ENCODE assay signal across 22 cellular contexts in genomic region chr6:95658896-95659295, GRCh38.
"Had no signal": no experiment of that assay in that cellular context is flagged by ENCODE, and none has a peak within 500 bp of the region (broad histone marks: within the 10 kb centered on the region; RNA-seq: fewer than 3 reads in every experiment).

No MANE protein-coding gene starts in this region.

- H3K27ac Mint-ChIP-seq: activated CD8-positive, alpha-beta T cell treated with anti-CD3 and anti-CD28 coated beads, Interleukin-2, amount 10 ng/mL, durations not matched to agents 7 days and 5 days; activated naive CD8-positive, alpha-beta T cell treated with anti-CD3 and anti-CD28 coated beads, Interleukin-2, amount 50 U/mL, for 24 hours; activated T-helper 1 cell treated with anti-CD3 and anti-CD28 coated beads, Interleukin-12 subunit alpha, Interleukin-12 subunit beta, Interleukin-2, Interleukin-4 antibody, amounts not matched to agents 30 ng/mL and 10 ng/mL and 1 ng/mL, durations not matched to agents 14 hours and 24 hours and 36 hours; endodermal cell; nephron; stimulated activated naive CD8-positive, alpha-beta T cell treated with anti-CD3 and anti-CD28 coated beads, Interleukin-15, Interleukin-2, amounts not matched to agents 100 ng/mL and 50 ng/mL, for 24 hours had no signal

- ATAC-seq: activated CD8-positive, alpha-beta T cell treated with anti-CD3 and anti-CD28 coated beads, Interleukin-2, amount 10 ng/mL, durations not matched to agents 7 days and 5 days; activated naive CD8-positive, alpha-beta T cell treated with anti-CD3 and anti-CD28 coated beads, Interleukin-2, amount 50 U/mL, for 24 hours; gastrocnemius medialis; right cardiac atrium; upper lobe of right lung had no signal

- H3K9me3 Mint-ChIP-seq: activated naive CD8-positive, alpha-beta T cell treated with anti-CD3 and anti-CD28 coated beads, Interleukin-2, amount 50 U/mL, for 24 hours; activated T-helper 1 cell treated with anti-CD3 and anti-CD28 coated beads, Interleukin-12 subunit alpha, Interleukin-12 subunit beta, Interleukin-2, Interleukin-4 antibody, amounts not matched to agents 30 ng/mL and 10 ng/mL and 1 ng/mL, durations not matched to agents 14 hours and 24 hours and 36 hours; endodermal cell; nephron; stimulated activated naive CD8-positive, alpha-beta T cell treated with anti-CD3 and anti-CD28 coated beads, Interleukin-15, Interleukin-2, amounts not matched to agents 100 ng/mL and 50 ng/mL, for 24 hours had no signal

- H3K4me1 Mint-ChIP-seq: activated naive CD8-positive, alpha-beta T cell treated with anti-CD3 and anti-CD28 coated beads, Interleukin-2, amount 50 U/mL, for 24 hours had no signal

- DNase-seq: activated CD4-positive, alpha-beta T cell treated with anti-CD3 and anti-CD28 coated beads for 1 hour; activated CD4-positive, alpha-beta T cell treated with anti-CD3 and anti-CD28 coated beads, Interleukin-2, amount 50 U/mL, for 1 hour; activated CD8-positive, alpha-beta T cell treated with anti-CD3 and anti-CD28 coated beads, Interleukin-2, amount 10 ng/mL, durations not matched to agents 7 days and 5 days; activated gamma-delta T cell; activated naive CD4-positive, alpha-beta T cell treated with anti-CD3 and anti-CD28 coated beads, Interleukin-2, amount 50 U/mL, for 16 hours; activated naive CD8-positive, alpha-beta T cell treated with anti-CD3 and anti-CD28 coated beads, Interleukin-2, amount 50 U/mL, for 24 hours; cerebellar nuclear complex; endodermal cell; esophagus squamous epithelium; gastrocnemius medialis; head of caudate nucleus; nucleus accumbens; right cardiac atrium; stimulated activated CD4-positive, alpha-beta T cell treated with anti-CD3 and anti-CD28 coated beads, Interleukin-12 subunit alpha, Interleukin-12 subunit beta, amount 100 ng/mL, for 4 hours; stimulated activated CD4-positive, alpha-beta T cell treated with anti-CD3 and anti-CD28 coated beads, Interleukin-4, amount 100 ng/mL, for 4 hours; substantia nigra; thyroid gland; upper lobe of right lung; WERI-Rb-1 had no signal

- H3K4me3 Mint-ChIP-seq: activated CD8-positive, alpha-beta T cell treated with anti-CD3 and anti-CD28 coated beads, Interleukin-2, amount 10 ng/mL, durations not matched to agents 7 days and 5 days; activated naive CD8-positive, alpha-beta T cell treated with anti-CD3 and anti-CD28 coated beads, Interleukin-2, amount 50 U/mL, for 24 hours; activated T-helper 1 cell treated with anti-CD3 and anti-CD28 coated beads, Interleukin-12 subunit alpha, Interleukin-12 subunit beta, Interleukin-2, Interleukin-4 antibody, amounts not matched to agents 30 ng/mL and 10 ng/mL and 1 ng/mL, durations not matched to agents 14 hours and 24 hours and 36 hours; endodermal cell; nephron; stimulated activated naive CD8-positive, alpha-beta T cell treated with anti-CD3 and anti-CD28 coated beads, Interleukin-15, Interleukin-2, amounts not matched to agents 100 ng/mL and 50 ng/mL, for 24 hours had no signal

- H3K27me3 Mint-ChIP-seq: stimulated activated naive CD8-positive, alpha-beta T cell treated with anti-CD3 and anti-CD28 coated beads, Interleukin-15, Interleukin-2, amounts not matched to agents 100 ng/mL and 50 ng/mL, for 24 hours had no signal
